Comparison of ENCODE assay signal across 8 cellular contexts in the genomic region with DNA sequence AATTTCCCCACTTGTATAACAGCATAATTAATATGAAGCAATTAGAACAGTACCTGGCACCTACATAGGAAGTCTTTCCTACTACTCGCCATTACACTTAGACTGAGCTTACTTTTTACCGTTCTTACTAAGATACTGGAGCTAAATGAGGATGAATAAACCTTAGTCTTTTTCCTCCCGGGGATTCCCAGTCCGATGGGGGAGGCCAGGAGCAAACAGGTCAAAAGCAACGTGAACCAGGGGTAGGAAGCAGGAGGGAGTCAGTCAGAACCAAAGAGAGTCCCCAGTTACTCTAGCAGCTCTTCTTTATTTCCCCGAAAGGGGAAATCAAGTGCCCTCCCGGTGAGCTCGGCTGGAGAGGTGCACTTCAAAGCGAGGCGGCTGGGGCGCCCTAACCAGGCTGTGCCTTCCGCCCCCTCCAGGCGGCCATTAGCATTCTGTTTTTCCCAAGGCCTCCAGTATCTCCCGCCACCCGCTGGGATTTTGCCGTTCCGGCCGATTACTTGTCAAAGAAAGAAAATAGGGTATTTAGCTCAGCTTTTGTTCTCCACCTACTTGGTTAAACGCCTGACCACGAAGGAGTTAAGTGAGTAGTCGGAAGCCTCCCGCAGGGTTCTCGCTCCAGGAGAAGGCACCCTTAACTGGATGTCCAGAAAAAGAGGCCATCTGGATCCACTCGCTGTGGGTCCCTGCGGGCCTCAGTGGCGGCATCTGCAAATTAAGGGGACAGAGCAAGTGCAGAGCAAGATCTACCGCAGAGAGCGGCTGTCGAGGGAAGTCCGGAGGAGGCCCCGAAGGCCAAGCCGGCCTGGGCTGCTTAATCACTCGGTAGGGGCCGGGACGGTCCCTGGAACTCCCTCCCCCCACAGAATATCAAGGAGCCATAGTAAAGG. TPM values are rescaled to one million over a fixed set of nuclear protein-coding genes. Genes with fewer than 3 reads are reported as not detected.
DNase-seq lines count a peak whose midpoint lies in the region; ATAC-seq and TF ChIP-seq lines count a peak whose summit lies in the region.

No MANE protein-coding gene starts in this region.

- TF ChIP-seq POLR2A in gastrocnemius medialis (IDR thresholded peaks at IDR 0.05), result no peak

- no peak overlapping the region for H3K4ac ChIP-seq in trophoblast cell (ENCODE audit: low read depth, low read length)

- DNase-seq in NCI-H82 (lab: John Stamatoyannopoulos, UW) (peak; percentile 39), NCI-H82 treated with DMSO at 0.1 percent for 48 hours (lab: John Stamatoyannopoulos, UW; ENCODE audit: unreplicated experiment) (no peak), M059J (ENCODE audit: low read depth) (peak; percentile 35), ecto neural progenitor cell (ENCODE audit: low spot score) (peak; percentile 87), trophoblast cell (no peak), GM13976 (ENCODE audit: low spot score) (no peak), NAMALWA (ENCODE audit: low spot score) (no peak), gastrocnemius medialis (no peak)

- no peak overlapping the region for H4K8ac ChIP-seq in trophoblast cell (ENCODE audit: low read depth, low read length)

- H2BK5ac ChIP-seq in trophoblast cell (ENCODE audit: low read depth, low read length, poor library complexity), result no peak overlapping the region

- no peaks in the 10 kb centered on the region for H3K79me1 ChIP-seq in trophoblast cell (ENCODE audit: low read length)

- WGBS in trophoblast cell (ENCODE audit: extremely low coverage, insufficient coverage, insufficient read length), result no CpG with 5 or more reads among the region's 35 CpGs

- H3K18ac ChIP-seq in trophoblast cell (ENCODE audit: low read length), result no peak overlapping the region

- no peak for ATAC-seq in gastrocnemius medialis

- H3K27ac ChIP-seq in trophoblast cell (ENCODE audit: low read depth, low read length), result no peak overlapping the region
- H3K27ac ChIP-seq in gastrocnemius medialis, result no peak overlapping the region

- no peak overlapping the region for H2AK5ac ChIP-seq in trophoblast cell (ENCODE audit: low read length)

- no peak overlapping the region for H4K91ac ChIP-seq in trophoblast cell (ENCODE audit: low read depth, low read length)

- in situ Hi-C loops in GM13976 (cut with MboI; ENCODE audit: low sequenced_read_pairs, unreplicated experiment) (no loop called here), gastrocnemius medialis (cut with MboI; ENCODE audit: low sequenced_read_pairs in 4 of 4) (no loop called here)

- H3K4me2 ChIP-seq in trophoblast cell (ENCODE audit: low read length), result peak overlapping the region; percentile 9

- H3K9me3 ChIP-seq in trophoblast cell (ENCODE audit: insufficient read depth, low read depth, low read length) (peaks cover 2% of the 10 kb centered on the region), gastrocnemius medialis (no peaks in the 10 kb centered on the region)

- intact Hi-C loops in gastrocnemius medialis (cut with DNase I; ENCODE audit: low total_unique reads), result no loop called here

- H3K27me3 ChIP-seq in trophoblast cell (ENCODE audit: insufficient read depth, low read length) (peaks cover 68% of the 10 kb centered on the region), gastrocnemius medialis (peaks cover 83 to 84% (median 84%) of the 10 kb centered on the region in 3 donors)

- H2BK12ac ChIP-seq in trophoblast cell (ENCODE audit: low read length), result no peak overlapping the region

- no peak overlapping the region for H2BK120ac ChIP-seq in trophoblast cell (ENCODE audit: insufficient read depth, low read length, poor library complexity)

- H3K79me2 ChIP-seq in trophoblast cell (ENCODE audit: control insufficient read depth, insufficient read depth, low read length, poor library complexity), result no peaks in the 10 kb centered on the region

- no peak overlapping the region for H2AFZ ChIP-seq in trophoblast cell (ENCODE audit: insufficient read depth, low read length, poor library complexity)

- H3K9ac ChIP-seq in trophoblast cell (ENCODE audit: low read length), result no peak overlapping the region

- H3K36me3 ChIP-seq in trophoblast cell (ENCODE audit: control insufficient read depth in 1 of 2, insufficient read depth in 2 of 2, low read length in 2 of 2) (no peaks in the 10 kb centered on the region), gastrocnemius medialis (no peaks in the 10 kb centered on the region)

- no peak overlapping the region for H3K23ac ChIP-seq in trophoblast cell (ENCODE audit: low read length)

- H4K12ac ChIP-seq in trophoblast cell (ENCODE audit: low read depth, low read length), result no peak overlapping the region

- no peak overlapping the region for H3K14ac ChIP-seq in trophoblast cell (ENCODE audit: low read length)

- H3K4me1 ChIP-seq in trophoblast cell (ENCODE audit: control insufficient read depth in 1 of 2, insufficient read depth in 2 of 2, low read length in 2 of 2), result peaks cover 0 to 2% of the 10 kb centered on the region in 2 experiments
- peaks cover 18 to 25% of the 10 kb centered on the region in 2 donors for H3K4me1 ChIP-seq in gastrocnemius medialis

- TF ChIP-seq CTCF in GM13976 (IDR thresholded peaks at IDR 0.05; ENCODE audit: borderline replicate concordance, control extremely low read depth, extremely low read depth, insufficient read depth, missing control alignments) (no peak), gastrocnemius medialis (IDR thresholded peaks at IDR 0.05 in 4 of 5, conservative IDR thresholded peaks at IDR 0.05 in 1 of 5) (no peak)

- H3K4me3 ChIP-seq in trophoblast cell (ENCODE audit: low read depth, low read length) (no peak overlapping the region), gastrocnemius medialis (peak overlapping the region in 1 of 4 donors; percentile 20)

RNA-seq across cellular contexts. Expression of a gene that starts 6.3 kb away (rescaled TPM):
- 0.10 TPM in 1 of 2 replicates, not detected in the other for total RNA-seq in M059J (2014; rRNA removed; shearing (Covaris generic))
- 0.01 TPM in 1 of 2 replicates, not detected in the other for polyA plus RNA-seq in trophoblast cell (2013)
- not detected for total RNA-seq in gastrocnemius medialis

Comparison
In these comparisons a context has a peak if more than half of its experiments do, and no peak if none do; other contexts are left out.
1. DNase-seq: peak in NCI-H82 (single experiment), M059J (single experiment) and ecto neural progenitor cell (single experiment); none in NCI-H82 treated with DMSO at 0.1 percent for 48 hours (single experiment), trophoblast cell (0 of 2), GM13976 (single experiment), NAMALWA (single experiment) and gastrocnemius medialis (0 of 2).